Comparison of ENCODE assay signal across 13 cellular contexts in the genomic region with DNA sequence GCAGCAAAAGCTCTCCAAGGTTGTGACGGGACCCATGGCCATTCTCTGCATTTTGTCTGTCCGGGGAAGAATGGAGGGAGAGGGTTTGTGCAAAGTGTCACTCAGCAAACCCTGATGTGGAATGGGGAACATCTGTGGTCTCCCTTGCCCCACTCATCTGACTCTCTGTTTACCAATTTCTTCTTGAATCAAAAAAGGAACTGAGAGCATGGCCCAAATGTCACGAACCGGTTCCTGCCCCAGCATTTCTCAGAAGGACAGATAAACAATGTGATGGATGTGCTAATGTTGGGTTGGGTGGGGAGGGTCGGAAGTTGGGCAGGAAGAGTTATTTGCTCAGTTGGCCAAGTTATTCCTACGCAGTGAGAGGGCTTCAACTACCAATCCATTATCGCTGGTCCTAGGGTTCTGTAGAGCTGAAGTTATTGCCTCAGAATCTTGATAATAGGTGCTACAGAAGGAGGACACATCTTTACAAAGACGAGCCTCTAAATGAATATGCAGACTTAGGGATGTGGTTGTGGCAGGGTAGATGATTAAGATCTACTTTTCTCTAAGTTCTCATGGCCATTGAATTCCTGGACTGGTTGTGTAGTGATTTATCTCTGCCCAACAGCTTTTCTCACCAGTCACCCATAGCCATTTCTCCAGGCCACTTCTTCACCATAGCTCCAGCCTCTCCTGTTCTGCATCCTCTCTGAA. TPM values are rescaled to one million over a fixed set of nuclear protein-coding genes. Genes with fewer than 3 reads are reported as not detected.
A peak's percentile ranks its signal among the peaks of the same experiment; 100 is the strongest.
DNase-seq lines count a peak whose midpoint lies in the region; ATAC-seq, FAIRE-seq and TF ChIP-seq lines count a peak whose summit lies in the region.
"Had no signal": no experiment of that assay in that cellular context is flagged by ENCODE, and none has a peak within 500 bp of the region (broad histone marks: within the 10 kb centered on the region; RNA-seq: fewer than 3 reads in every experiment).

No MANE protein-coding gene starts in this region.

- POLR2A ChIA-PET in K562 (lab: Yijun Ruan, JAX): interaction anchor here (0.6 to 3.1 kb wide), 5 partner anchors 10 to 279 kb away, joined by 3 to 19 read pairs (median 5); a partner anchor contains a TSS

- TF ChIP-seq POLR2A in K562 (conservative IDR thresholded peaks at IDR 0.05): no peak

- H3K9me3 Mint-ChIP-seq in naive B cell: no peaks in the 10 kb centered on the region

- H3K27ac ChIP-seq in K562 (ENCODE audit: extremely low read depth, low read depth, low read length): no peak overlapping the region
- H3K27ac ChIP-seq: SJSA1 had no signal

- peaks cover 4 to 13% (median 5%) of the 10 kb centered on the region in 3 donors for H3K27me3 Mint-ChIP-seq in naive B cell

- TF ChIP-seq EP300 in K562 (IDR thresholded peaks at IDR 0.05; ENCODE audit: low read length): no peak

- DNase-seq in EH (ENCODE audit: low read depth) (peak; percentile 36), K562 (ENCODE audit: extremely low read depth in 1 of 4, low spot score in 3 of 4) (no peak), naive B cell (peak; percentile 67), KG1 (lab: John Stamatoyannopoulos, UW) (no peak), COLO829 (ENCODE audit: low spot score) (no peak), DMS114 treated with DMSO at 0.1 percent for 48 hours (lab: John Stamatoyannopoulos, UW; ENCODE audit: unreplicated experiment) (no peak)
- DNase-seq in activated CD4-positive, alpha-beta T cell treated with anti-CD3 and anti-CD28 coated beads for 4 hours: no peak
- DNase-seq: CD4-positive, CD25-positive, alpha-beta regulatory T cell; posterior cingulate gyrus had no signal

- WGBS in K562 (ENCODE audit: insufficient coverage, low coverage, missing lambda C conversion rate): 21% methylated on average over 8 of the region's 8 CpGs

- H3K4me3 ChIP-seq in K562: no peak overlapping the region
- H3K4me3 ChIP-seq: HAP-1, SJSA1 had no signal

- H3K9me3 ChIP-seq in K562 (replicated peaks; ENCODE audit: control insufficient read depth, insufficient read depth, low read depth, low read length): no peaks in the 10 kb centered on the region
- H3K9me3 ChIP-seq: HAP-1, SJSA1 had no signal

- no peak overlapping the region; the same call in 1 of the 2 replicates for H3K4me2 ChIP-seq in K562 (ENCODE audit: insufficient read depth, low read length)

- H3K9me1 ChIP-seq in K562 (ENCODE audit: control insufficient read depth, insufficient read depth, low read length): no peaks in the 10 kb centered on the region

- no peak for TF ChIP-seq CTCF in K562 (IDR thresholded peaks at IDR 0.05 in 2 of 3, conservative IDR thresholded peaks at IDR 0.05 in 1 of 3; ENCODE audit: insufficient read depth in 2 of 3, low read depth in 1 of 3, low read length in 3 of 3)

- no peaks in the 10 kb centered on the region for H3K36me3 ChIP-seq in K562 (ENCODE audit: control insufficient read depth, insufficient read depth, low read length)
- H3K36me3 ChIP-seq: HAP-1, SJSA1 had no signal

- H3K27ac Mint-ChIP-seq in naive B cell: peak overlapping the region; percentile 35 to 93 (median 86)
- H3K27ac Mint-ChIP-seq: CD4-positive, CD25-positive, alpha-beta regulatory T cell had no signal

- ATAC-seq in HG02870 (IDR thresholded peaks at IDR 0.05; ENCODE audit: unreplicated experiment): peak; percentile 29
- ATAC-seq in K562: no peak
- ATAC-seq in naive B cell (ENCODE audit: low read depth in 2 of 2): peak; percentile 70 to 75

- H3K27me3 ChIP-seq in K562 (ENCODE audit: control insufficient read depth in 2 of 2, insufficient read depth in 2 of 2, low read length in 2 of 2): no peaks in the 10 kb centered on the region
- H3K27me3 ChIP-seq: SJSA1 had no signal

- H3K4me3 Mint-ChIP-seq in naive B cell: peak overlapping the region; percentile 5 to 87 (median 73)
- H3K4me3 Mint-ChIP-seq: CD4-positive, CD25-positive, alpha-beta regulatory T cell had no signal

- intact Hi-C loops in K562 (cut with micrococcal nuclease): loop anchor here (5.0 to 10.0 kb wide), 2 partner anchors 255 to 297 kb away; no protein-coding TSS in a partner anchor

- H3K9ac ChIP-seq in K562 (ENCODE audit: insufficient read depth in 1 of 2, low read depth in 2 of 2, low read length in 2 of 2): no peak overlapping the region; a peak in 1 of 4 replicates

- in situ Hi-C loops in K562 (cut with MboI): loop anchor here (5.0 kb wide), 3 partner anchors 93 to 253 kb away; no protein-coding TSS in a partner anchor

- no peaks in the 10 kb centered on the region for H3K79me2 ChIP-seq in K562 (ENCODE audit: control insufficient read depth, insufficient read depth, low read length)

- peak overlapping the region; percentile 75 for H2AFZ ChIP-seq in K562 (ENCODE audit: low read depth, low read length)

- H3K4me1 Mint-ChIP-seq in naive B cell: peaks cover 34 to 45% (median 37%) of the 10 kb centered on the region in 3 donors

- TF ChIP-seq RAD21 in K562 (CRISPR knock-in tag; conservative IDR thresholded peaks at IDR 0.05 in 1 of 2, IDR thresholded peaks at IDR 0.05 in 1 of 2): no peak

- FAIRE-seq in K562 (lab: Jason Lieb, UNC): no peak
- FAIRE-seq: endothelial cell of umbilical vein had no signal

- H3K4me1 ChIP-seq in K562 (replicated peaks in 1 of 2; ENCODE audit: control insufficient read depth in 2 of 2, insufficient read depth in 2 of 2, low read length in 2 of 2): peaks cover 12 to 34% of the 10 kb centered on the region in 2 experiments; a peak in 4 of 5 replicates
- H3K4me1 ChIP-seq: HAP-1, SJSA1 had no signal

- CTCF ChIA-PET in K562 (lab: Yijun Ruan, JAX; ENCODE audit: low intra/inter-chr PET ratio): interaction anchor here (0.6 to 3.2 kb wide), 5 partner anchors 97 to 256 kb away, joined by 3 to 13 read pairs (median 3); no protein-coding TSS in a partner anchor

- H4K20me1 ChIP-seq in K562 (replicated peaks; ENCODE audit: control insufficient read depth, insufficient read depth, low read length): no peaks in the 10 kb centered on the region

- BruUV-seq in K562 (replicated peaks; lab: Mats Ljungman, UMichigan): no TSS peak

- H3K36me3 Mint-ChIP-seq in naive B cell: no peaks in the 10 kb centered on the region
- H3K36me3 Mint-ChIP-seq: CD4-positive, CD25-positive, alpha-beta regulatory T cell had no signal

RNA-seq across cellular contexts. Expression of a gene that starts 9.6 kb away (rescaled TPM):
- 52.6 and 81.7 TPM in 2 replicates for total RNA-seq in K562 (2011; cell fraction: chromatin; rRNA removed; ENCODE audit: low replicate concordance)
- 43.2 and 51.6 TPM in 2 replicates for total RNA-seq in K562 (2011; cell fraction: nucleolus; rRNA removed)
- total RNA-seq in K562 (2011; cell fraction: nucleoplasm; rRNA removed): 34.3 and 41.1 TPM in 2 replicates
- total RNA-seq in K562 (2014; rRNA removed) (55.4 and 62.7 TPM in 2 replicates), K562 (2014; rRNA removed; fragmentation: Illumina TruSeq; extraction: Trizol) (42.3 and 44.3 TPM in 2 replicates), K562 (2015; rRNA removed; fragmentation: Illumina TruSeq; extraction: Trizol) (42.4 and 48.0 TPM in 2 replicates), K562 (2021) (41.0 and 43.6 TPM in 2 replicates)
- polyA plus RNA-seq in K562 (2011; rRNA removed) (75.2 and 80.4 TPM in 2 replicates), K562 (2014; fragmentation: Illumina TruSeq; extraction: Trizol) (38.5 and 54.6 TPM in 2 replicates), K562 (2014; fragmentation: Nextera tagmentation; extraction: Ambion mirVana) (10 to 100 TPM; 10.4 to 15.0 TPM), K562 (2014; rRNA removed) (80.8 and 81.4 TPM in 2 replicates), naive B cell (ENCODE audit: low read depth in 6 of 6) (100 to 1,000 TPM in 1 of 6 donors, 10 to 100 TPM in 5; 58.2 to 109 (median 66.5) TPM)
- 43.1 and 48.0 TPM in 2 replicates for polyA plus RNA-seq in K562 (2011; cell fraction: cytosol; rRNA removed)
- polyA plus RNA-seq in K562 (2011; cell fraction: nucleus; rRNA removed): 69.1 and 74.8 TPM in 2 replicates
- polyA plus RNA-seq in K562 (2012): 41.7 and 47.0 TPM in 2 replicates
- 34.2 and 40.0 TPM in 2 replicates for polyA minus RNA-seq in K562 (2011; rRNA and poly(A)+ RNA removed)
- polyA minus RNA-seq in K562 (2011; cell fraction: cytosol; rRNA and poly(A)+ RNA removed): 20.6 and 27.8 TPM in 2 replicates
- 26.9 and 35.7 TPM in 2 replicates for polyA minus RNA-seq in K562 (2011; cell fraction: nucleus; rRNA and poly(A)+ RNA removed)

RNA-seq across cellular contexts. Expression of a gene that starts 18.7 kb away (rescaled TPM):
- 1.5 and 4.0 TPM in 2 replicates for total RNA-seq in K562 (2011; cell fraction: chromatin; rRNA removed; ENCODE audit: low replicate concordance)
- 3.3 and 4.5 TPM in 2 replicates for total RNA-seq in K562 (2011; cell fraction: nucleolus; rRNA removed)
- 2.9 and 5.1 TPM in 2 replicates for total RNA-seq in K562 (2011; cell fraction: nucleoplasm; rRNA removed)
- total RNA-seq in K562 (2014; rRNA removed) (2.8 and 5.1 TPM in 2 replicates), K562 (2014; rRNA removed; fragmentation: Illumina TruSeq; extraction: Trizol) (1.2 and 1.4 TPM in 2 replicates), K562 (2015; rRNA removed; fragmentation: Illumina TruSeq; extraction: Trizol) (2.3 and 2.5 TPM in 2 replicates), K562 (2021) (2.4 and 3.1 TPM in 2 replicates)
- polyA plus RNA-seq in K562 (2011; rRNA removed) (1.2 and 1.3 TPM in 2 replicates), K562 (2014; fragmentation: Illumina TruSeq; extraction: Trizol) (1.1 and 1.6 TPM in 2 replicates), K562 (2014; fragmentation: Nextera tagmentation; extraction: Ambion mirVana) (under 1 TPM; 0.20 to 0.25 TPM), K562 (2014; rRNA removed) (2.1 and 4.6 TPM in 2 replicates), naive B cell (ENCODE audit: low read depth in 6 of 6) (1 to 10 TPM; 3.9 to 7.3 (median 5.3) TPM)
- polyA plus RNA-seq in K562 (2011; cell fraction: cytosol; rRNA removed): 1.0 and 3.4 TPM in 2 replicates
- 3.2 and 8.8 TPM in 2 replicates for polyA plus RNA-seq in K562 (2011; cell fraction: nucleus; rRNA removed)
- 4.6 and 4.8 TPM in 2 replicates for polyA plus RNA-seq in K562 (2012)
- polyA minus RNA-seq in K562 (2011; rRNA and poly(A)+ RNA removed): 0.51 and 0.91 TPM in 2 replicates
- polyA minus RNA-seq in K562 (2011; cell fraction: cytosol; rRNA and poly(A)+ RNA removed): 0.95 and 2.2 TPM in 2 replicates
- polyA minus RNA-seq in K562 (2011; cell fraction: nucleus; rRNA and poly(A)+ RNA removed): 1.9 and 3.6 TPM in 2 replicates
- total RNA-seq: CD4-positive, CD25-positive, alpha-beta regulatory T cell had no signal

RNA-seq across cellular contexts. Expression of a gene that starts 26.1 kb away (rescaled TPM):
- 30.1 and 51.8 TPM in 2 replicates for total RNA-seq in K562 (2011; cell fraction: chromatin; rRNA removed; ENCODE audit: low replicate concordance)
- total RNA-seq in K562 (2011; cell fraction: nucleolus; rRNA removed): 23.8 and 27.5 TPM in 2 replicates
- total RNA-seq in K562 (2011; cell fraction: nucleoplasm; rRNA removed): 40.7 and 61.9 TPM in 2 replicates
- 14.5 and 16.2 TPM in 2 replicates for total RNA-seq in K562 (2014; rRNA removed)
- 29.4 and 34.7 TPM in 2 replicates for total RNA-seq in K562 (2014; rRNA removed; fragmentation: Illumina TruSeq; extraction: Trizol)
- 26.6 and 28.8 TPM in 2 replicates for total RNA-seq in K562 (2015; rRNA removed; fragmentation: Illumina TruSeq; extraction: Trizol)
- total RNA-seq in K562 (2021): 20.4 and 22.1 TPM in 2 replicates
- 28.1 and 32.4 TPM in 2 replicates for polyA plus RNA-seq in K562 (2011; rRNA removed)
- polyA plus RNA-seq in K562 (2011; cell fraction: cytosol; rRNA removed): 10.8 and 16.1 TPM in 2 replicates
- 8.9 and 12.2 TPM in 2 replicates for polyA plus RNA-seq in K562 (2011; cell fraction: nucleus; rRNA removed)
- 13.9 and 24.9 TPM in 2 replicates for polyA plus RNA-seq in K562 (2012)
- 22.1 and 26.7 TPM in 2 replicates for polyA plus RNA-seq in K562 (2014; fragmentation: Illumina TruSeq; extraction: Trizol)
- polyA plus RNA-seq in K562 (2014; fragmentation: Nextera tagmentation; extraction: Ambion mirVana): 10 to 100 TPM; 11.7 to 15.1 TPM
- 14.8 and 16.6 TPM in 2 replicates for polyA plus RNA-seq in K562 (2014; rRNA removed)
- polyA minus RNA-seq in K562 (2011; rRNA and poly(A)+ RNA removed): 49.7 TPM in 2 replicates
- 12.4 and 15.8 TPM in 2 replicates for polyA minus RNA-seq in K562 (2011; cell fraction: cytosol; rRNA and poly(A)+ RNA removed)
- polyA minus RNA-seq in K562 (2011; cell fraction: nucleus; rRNA and poly(A)+ RNA removed): 17.4 and 27.2 TPM in 2 replicates
- polyA plus RNA-seq in naive B cell (ENCODE audit: low read depth in 6 of 6): 10 to 100 TPM; 12.0 to 15.3 (median 14.3) TPM

RNA-seq across cellular contexts. Expression of a gene that starts 33.0 kb away (rescaled TPM):
- total RNA-seq in K562 (2011; cell fraction: chromatin; rRNA removed; ENCODE audit: low replicate concordance): 0.60 and 0.76 TPM in 2 replicates
- total RNA-seq in K562 (2011; cell fraction: nucleolus; rRNA removed): 0.53 and 1.2 TPM in 2 replicates
- total RNA-seq in K562 (2011; cell fraction: nucleoplasm; rRNA removed): 0.88 and 2.4 TPM in 2 replicates
- 0.09 and 1.0 TPM in 2 replicates for total RNA-seq in K562 (2014; rRNA removed)
- 0.29 and 0.41 TPM in 2 replicates for total RNA-seq in K562 (2014; rRNA removed; fragmentation: Illumina TruSeq; extraction: Trizol)
- 0.36 and 0.45 TPM in 2 replicates for total RNA-seq in K562 (2015; rRNA removed; fragmentation: Illumina TruSeq; extraction: Trizol)
- 0.35 and 0.40 TPM in 2 replicates for total RNA-seq in K562 (2021)
- polyA plus RNA-seq in K562 (2011; rRNA removed): 0.45 and 0.53 TPM in 2 replicates
- 0.63 and 0.78 TPM in 2 replicates for polyA plus RNA-seq in K562 (2011; cell fraction: cytosol; rRNA removed)
- 0.41 and 0.48 TPM in 2 replicates for polyA plus RNA-seq in K562 (2011; cell fraction: nucleus; rRNA removed)
- 0.98 and 8.8 TPM in 2 replicates for polyA plus RNA-seq in K562 (2012)
- 0.55 and 0.68 TPM in 2 replicates for polyA plus RNA-seq in K562 (2014; fragmentation: Illumina TruSeq; extraction: Trizol)
- polyA plus RNA-seq in K562 (2014; fragmentation: Nextera tagmentation; extraction: Ambion mirVana): under 1 TPM; 0.44 to 0.84 TPM
- polyA plus RNA-seq in K562 (2014; rRNA removed): 0.49 and 0.93 TPM in 2 replicates
- 0.18 TPM in 2 replicates for polyA minus RNA-seq in K562 (2011; rRNA and poly(A)+ RNA removed)
- not detected in 2 replicates for polyA minus RNA-seq in K562 (2011; cell fraction: cytosol; rRNA and poly(A)+ RNA removed)
- 0.27 and 0.44 TPM in 2 replicates for polyA minus RNA-seq in K562 (2011; cell fraction: nucleus; rRNA and poly(A)+ RNA removed)
- 1,000 to 10,000 TPM in 1 of 6 donors, 100 to 1,000 TPM in 5; 625 to 1,343 (median 750) TPM for polyA plus RNA-seq in naive B cell (ENCODE audit: low read depth in 6 of 6)
- total RNA-seq: CD4-positive, CD25-positive, alpha-beta regulatory T cell; endothelial cell of umbilical vein had no signal
- polyA plus RNA-seq: endothelial cell of umbilical vein had no signal

Comparison
In these comparisons a context has a peak if more than half of its experiments do, and no peak if none do; other contexts are left out.
1. DNase-seq: peak in EH (single experiment) and naive B cell (single experiment); none in K562 (0 of 4), KG1 (single experiment), activated CD4-positive, alpha-beta T cell treated with anti-CD3 and anti-CD28 coated beads for 4 hours (0 of 2), COLO829 (single experiment) and DMS114 treated with DMSO at 0.1 percent for 48 hours (single experiment).